ENCODE assay signal across 1 cellular context in genomic region chr3:1611824-1612223, GRCh38.
TF ChIP-seq lines count a peak whose summit lies in the region.

No MANE protein-coding gene starts in this region.

TF ChIP-seq in GM23338, 12 proteins besides CTCF, POLR2A, EP300 and RAD21 (continued from another document):
- TF ChIP-seq ZNF462 (CRISPR knock-in tag; IDR thresholded peaks at IDR 0.05) (no peak), EZH2phosphoT487 (IDR thresholded peaks at IDR 0.05; ENCODE audit: unreplicated experiment) (no peak), CREB1 (CRISPR knock-in tag; IDR thresholded peaks at IDR 0.05; ENCODE audit: low read depth) (no peak), EZH2 (IDR thresholded peaks at IDR 0.05; ENCODE audit: low read depth, unreplicated experiment) (no peak), ZNF114 (CRISPR knock-in tag; IDR thresholded peaks at IDR 0.05) (no peak), ETS1 (IDR thresholded peaks at IDR 0.05) (no peak), NANOG (IDR thresholded peaks at IDR 0.05; ENCODE audit: borderline replicate concordance) (no peak), ZNF331 (CRISPR knock-in tag; IDR thresholded peaks at IDR 0.05; ENCODE audit: low read depth) (no peak), STAT1 (IDR thresholded peaks at IDR 0.05; ENCODE audit: unreplicated experiment) (no peak), JUNB (IDR thresholded peaks at IDR 0.05; ENCODE audit: unreplicated experiment) (no peak), POLR2AphosphoS5 (IDR thresholded peaks at IDR 0.05; ENCODE audit: low read depth) (no peak)
TF ChIP-seq in GM23338: peak in this region for 0.
